8 cellular contexts compared by ENCODE assay signal in genomic region chr12:48999371-49000131, GRCh38. TPM values are rescaled to one million over a fixed set of nuclear protein-coding genes. Genes with fewer than 3 reads are reported as not detected.
A peak's percentile ranks its signal among the peaks of the same experiment; 100 is the strongest.
DNase-seq lines count a peak whose midpoint lies in the region; ATAC-seq and TF ChIP-seq lines count a peak whose summit lies in the region.

TSS of gene DDN (minus strand) at chr12:48999375. CDS start at chr12:48999287, 88 bp downstream.

- TF ChIP-seq CTCF in HL-60 (IDR thresholded peaks at IDR 0.05; ENCODE audit: insufficient read depth, low read length): no peak
- TF ChIP-seq CTCF in left lung (IDR thresholded peaks at IDR 0.05): no peak

- H3K4me1 ChIP-seq in left lung: peaks cover 17 to 55% of the 10 kb centered on the region in 2 donors

- H3K9me3 Mint-ChIP-seq in central memory CD8-positive, alpha-beta T cell: no peaks in the 10 kb centered on the region
- H3K9me3 Mint-ChIP-seq in stimulated activated memory B cell treated with anti-CD40 and anti-IgM and Interleukin-4, amounts not matched to agents 10 μg/mL and 1 μg/mL and 100 μg/mL, for 72 hours: no peaks in the 10 kb centered on the region

- no peak within 1 kb of the TSS for H3K27ac Mint-ChIP-seq in T-helper 17 cell
- no peak within 1 kb of the TSS for H3K27ac Mint-ChIP-seq in central memory CD8-positive, alpha-beta T cell (ENCODE audit: low read depth)
- peak within 1 kb of the TSS; percentile 48 for H3K27ac Mint-ChIP-seq in stimulated activated memory B cell treated with anti-CD40 and anti-IgM and Interleukin-4, amounts not matched to agents 10 μg/mL and 1 μg/mL and 100 μg/mL, for 72 hours

- H3K27me3 Mint-ChIP-seq in T-helper 17 cell: peaks cover 40% of the 10 kb centered on the region
- H3K27me3 Mint-ChIP-seq in central memory CD8-positive, alpha-beta T cell: peaks cover 69% of the 10 kb centered on the region
- peaks cover 35% of the 10 kb centered on the region for H3K27me3 Mint-ChIP-seq in stimulated activated memory B cell treated with anti-CD40 and anti-IgM and Interleukin-4, amounts not matched to agents 10 μg/mL and 1 μg/mL and 100 μg/mL, for 72 hours

- ATAC-seq in T-helper 17 cell: peak; percentile 58
- ATAC-seq in central memory CD8-positive, alpha-beta T cell (replicated peaks; ENCODE audit: extremely low read depth, poor library complexity, severe bottlenecking): peak; percentile 56
- ATAC-seq in left lung: peak; percentile 5
- peak; percentile 61 for ATAC-seq in stimulated activated memory B cell treated with anti-CD40 and anti-IgM and Interleukin-4, amounts not matched to agents 10 μg/mL and 1 μg/mL and 100 μg/mL, for 72 hours

- H3K4me1 Mint-ChIP-seq in T-helper 17 cell: peaks cover 39% of the 10 kb centered on the region
- H3K4me1 Mint-ChIP-seq in central memory CD8-positive, alpha-beta T cell: peaks cover 37% of the 10 kb centered on the region
- peaks cover 56% of the 10 kb centered on the region for H3K4me1 Mint-ChIP-seq in stimulated activated memory B cell treated with anti-CD40 and anti-IgM and Interleukin-4, amounts not matched to agents 10 μg/mL and 1 μg/mL and 100 μg/mL, for 72 hours

- DNase-seq in NCI-H1436 (lab: John Stamatoyannopoulos, UW): peak; percentile 24
- DNase-seq in NCI-H1436 treated with DMSO at 0.1 percent for 48 hours (lab: John Stamatoyannopoulos, UW): no peak
- peak in 1 of 2 experiments; percentile 53 for DNase-seq in HL-60 (ENCODE audit: low read depth in 1 of 2, low spot score in 1 of 2)
- DNase-seq in T-helper 17 cell: peak in 1 of 3 donors; percentile 38
- DNase-seq in central memory CD8-positive, alpha-beta T cell (ENCODE audit: low spot score in 2 of 2): no peak
- peak in 1 of 2 donors; percentile 83 for DNase-seq in left lung
- no peak for DNase-seq in pons (ENCODE audit: low spot score)

- H3K36me3 ChIP-seq in left lung: peaks cover 0 to 44% of the 10 kb centered on the region in 2 donors

- intact Hi-C loops in left lung (cut with DNase I): no loop called here

- H3K4me3 Mint-ChIP-seq in T-helper 17 cell: peak within 1 kb of the TSS; percentile 80
- H3K4me3 Mint-ChIP-seq in central memory CD8-positive, alpha-beta T cell: peak within 1 kb of the TSS; percentile 66
- H3K4me3 Mint-ChIP-seq in stimulated activated memory B cell treated with anti-CD40 and anti-IgM and Interleukin-4, amounts not matched to agents 10 μg/mL and 1 μg/mL and 100 μg/mL, for 72 hours: peak within 1 kb of the TSS; percentile 81

- H3K36me3 Mint-ChIP-seq in T-helper 17 cell (ENCODE audit: low read depth): peaks cover 13% of the 10 kb centered on the region
- peaks cover 33% of the 10 kb centered on the region for H3K36me3 Mint-ChIP-seq in central memory CD8-positive, alpha-beta T cell (ENCODE audit: insufficient read depth)
- peaks cover 38% of the 10 kb centered on the region for H3K36me3 Mint-ChIP-seq in stimulated activated memory B cell treated with anti-CD40 and anti-IgM and Interleukin-4, amounts not matched to agents 10 μg/mL and 1 μg/mL and 100 μg/mL, for 72 hours

- H3K27me3 ChIP-seq in HL-60 (ENCODE audit: insufficient read depth, poor library complexity, severe bottlenecking): peaks cover 15% of the 10 kb centered on the region
- peaks cover 24 to 72% of the 10 kb centered on the region in 2 donors for H3K27me3 ChIP-seq in left lung

- peak within 1 kb of the TSS; percentile 39 for H3K4me3 ChIP-seq in HL-60 (replicated peaks; ENCODE audit: insufficient read depth, low read length)
- peak within 1 kb of the TSS; percentile 36 to 52 for H3K4me3 ChIP-seq in left lung

- no peaks in the 10 kb centered on the region for H3K9me3 ChIP-seq in T-helper 17 cell (ENCODE audit: control insufficient read depth, low read length, poor library complexity, severe bottlenecking)
- no peaks in the 10 kb centered on the region for H3K9me3 ChIP-seq in left lung

- no peak within 1 kb of the TSS for H3K27ac ChIP-seq in HL-60 (replicated peaks)
- no peak within 1 kb of the TSS for H3K27ac ChIP-seq in left lung

RNA-seq across cellular contexts. Expression of gene DDN, which starts in this region (rescaled TPM):
- total RNA-seq in T-helper 17 cell (under 1 TPM; 0.62 to 0.70 TPM), left lung (under 1 TPM; 0.06 to 0.08 TPM)

Comparison
In these comparisons a context has a peak if more than half of its experiments do, and no peak if none do; other contexts are left out.
1. Peak in ATAC-seq in T-helper 17 cell; RNA of the gene not detected or under 1 TPM.
2. Peak in ATAC-seq and H3K4me3 ChIP-seq in left lung; RNA of the gene not detected or under 1 TPM.
3. ATAC-seq: peak in every context shown above with its lines; median percentile 61 in stimulated activated memory B cell treated with anti-CD40 and anti-IgM and Interleukin-4, amounts not matched to agents 10 μg/mL and 1 μg/mL and 100 μg/mL, for 72 hours; 58 in T-helper 17 cell; 56 in central memory CD8-positive, alpha-beta T cell; 5 in left lung.